ENCODE assay signal across 6 cellular contexts in genomic region chr7:100475549-100475948, GRCh38. TPM values are rescaled to one million over a fixed set of nuclear protein-coding genes. Genes with fewer than 3 reads are reported as not detected.
DNase-seq lines count a peak whose midpoint lies in the region; ATAC-seq and TF ChIP-seq lines count a peak whose summit lies in the region.

No MANE protein-coding gene starts in this region.

- no peaks in the 10 kb centered on the region for H3K36me3 ChIP-seq in hepatocyte (replicated peaks; ENCODE audit: insufficient read depth, low read depth)
- no peaks in the 10 kb centered on the region for H3K36me3 ChIP-seq in uterus

- peaks cover 50% of the 10 kb centered on the region for H3K79me2 ChIP-seq in hepatocyte

- peak overlapping the region; percentile 97 for H3K4me2 ChIP-seq in hepatocyte

- H3K27me3 ChIP-seq in hepatocyte = no peaks in the 10 kb centered on the region
- H3K27me3 ChIP-seq in uterus = no peaks in the 10 kb centered on the region

- H3K4me1 ChIP-seq in hepatocyte (ENCODE audit: insufficient read depth) (peaks cover 28% of the 10 kb centered on the region), uterus (peaks cover 15 to 24% of the 10 kb centered on the region in 2 donors)

- DNase-seq in Right ventricle myocardium inferior (ENCODE audit: missing footprints) (peak; percentile 85), cardiac septum (ENCODE audit: low spot score) (no peak), hepatocyte (ENCODE audit: low spot score) (peak; percentile 58), uterus (peak in 1 of 2 donors; percentile 48), NCI-H345 (lab: John Stamatoyannopoulos, UW) (no peak)

- H2AFZ ChIP-seq in hepatocyte = no peak overlapping the region

- intact Hi-C loops in Right ventricle myocardium inferior (cut with DNase I) (no loop called here), cardiac septum (cut with DNase I) (no loop called here), uterus (cut with DNase I; ENCODE audit: low total_unique reads) (no loop called here)

- 56% methylated on average over 8 of the region's 9 CpGs for WGBS in hepatocyte (ENCODE audit: low lambda C conversion rate, missing lambda C conversion rate)

- TF ChIP-seq CTCF in hepatocyte (IDR thresholded peaks at IDR 0.05; ENCODE audit: poor library complexity) (no peak), uterus (IDR thresholded peaks at IDR 0.05) (no peak)

- no peaks in the 10 kb centered on the region for H3K9me2 ChIP-seq in hepatocyte (replicated peaks; ENCODE audit: insufficient read depth)

- no peaks in the 10 kb centered on the region for H3K9me3 ChIP-seq in hepatocyte (ENCODE audit: low read depth)
- no peaks in the 10 kb centered on the region for H3K9me3 ChIP-seq in uterus

- peaks cover 31% of the 10 kb centered on the region for H4K20me1 ChIP-seq in hepatocyte (ENCODE audit: insufficient read depth, poor library complexity, severe bottlenecking)

- ATAC-seq in Right ventricle myocardium inferior (peak; percentile 3), GM19467 (IDR thresholded peaks at IDR 0.05; ENCODE audit: unreplicated experiment) (no peak)

- H3K27ac ChIP-seq in hepatocyte (peak overlapping the region; percentile 73), uterus (peak overlapping the region; percentile 82 to 94)

- TF ChIP-seq POLR2A in uterus (IDR thresholded peaks at IDR 0.05) = no peak

- H3K4me3 ChIP-seq in hepatocyte (no peak overlapping the region), uterus (peak overlapping the region; percentile 16 to 78)

RNA-seq across cellular contexts. Expression of gene TSC22D4, which starts 3.5 kb away (rescaled TPM):
- total RNA-seq in Right ventricle myocardium inferior (50.3 TPM), cardiac septum (35.0 TPM), hepatocyte (25.4 and 26.2 TPM in 2 replicates), uterus (10 to 100 TPM; 17.6 to 40.3 (median 19.5) TPM)
- polyA plus RNA-seq in hepatocyte = 89.6 and 90.7 TPM in 2 replicates

RNA-seq across cellular contexts. Expression of gene NYAP1, which starts 8.2 kb away (rescaled TPM):
- total RNA-seq in Right ventricle myocardium inferior (0.54 TPM), cardiac septum (0.22 TPM), hepatocyte (1.6 and 2.4 TPM in 2 replicates), uterus (1 to 10 TPM in 2 of 4 donors, under 1 TPM in 2; 0.29 to 6.5 (median 2.4) TPM)
- 0.68 TPM in 1 of 2 replicates, not detected in the other for polyA plus RNA-seq in hepatocyte

RNA-seq across cellular contexts. Expression of gene SPACDR, which starts 11.5 kb away (rescaled TPM):
- total RNA-seq in Right ventricle myocardium inferior (0.35 TPM), cardiac septum (1.1 TPM), hepatocyte (0.13 and 0.72 TPM in 2 replicates), uterus (10 to 100 TPM in 1 of 4 donors, 1 to 10 TPM in 2, not detected in 1; 1.4 to 22.1 (median 1.8) TPM)
- polyA plus RNA-seq in hepatocyte = 0.46 TPM in 1 of 2 replicates, not detected in the other

RNA-seq across cellular contexts. Expression of gene PPP1R35, which starts 39.3 kb away (rescaled TPM):
- total RNA-seq in Right ventricle myocardium inferior (12.4 TPM), cardiac septum (15.7 TPM), hepatocyte (10.0 and 12.8 TPM in 2 replicates), uterus (10 to 100 TPM in 2 of 4 donors, 1 to 10 TPM in 2; 7.4 to 39.7 (median 17.8) TPM)
- polyA plus RNA-seq in hepatocyte = 39.6 and 50.3 TPM in 2 replicates

RNA-seq across cellular contexts. Expression of gene MEPCE, which starts 45.9 kb away (rescaled TPM):
- 24.9 TPM for total RNA-seq in Right ventricle myocardium inferior
- 19.7 TPM for total RNA-seq in cardiac septum
- 20.9 and 23.1 TPM in 2 replicates for total RNA-seq in hepatocyte
- polyA plus RNA-seq in hepatocyte = 15.8 and 17.2 TPM in 2 replicates
- 10 to 100 TPM; 21.2 to 44.2 (median 30.2) TPM for total RNA-seq in uterus

Comparison
In these comparisons a context has a peak if more than half of its experiments do, and no peak if none do; other contexts are left out.
1. DNase-seq: peak in Right ventricle myocardium inferior (single experiment) and hepatocyte (single experiment); none in cardiac septum (single experiment) and NCI-H345 (single experiment).